In the genomic region with DNA sequence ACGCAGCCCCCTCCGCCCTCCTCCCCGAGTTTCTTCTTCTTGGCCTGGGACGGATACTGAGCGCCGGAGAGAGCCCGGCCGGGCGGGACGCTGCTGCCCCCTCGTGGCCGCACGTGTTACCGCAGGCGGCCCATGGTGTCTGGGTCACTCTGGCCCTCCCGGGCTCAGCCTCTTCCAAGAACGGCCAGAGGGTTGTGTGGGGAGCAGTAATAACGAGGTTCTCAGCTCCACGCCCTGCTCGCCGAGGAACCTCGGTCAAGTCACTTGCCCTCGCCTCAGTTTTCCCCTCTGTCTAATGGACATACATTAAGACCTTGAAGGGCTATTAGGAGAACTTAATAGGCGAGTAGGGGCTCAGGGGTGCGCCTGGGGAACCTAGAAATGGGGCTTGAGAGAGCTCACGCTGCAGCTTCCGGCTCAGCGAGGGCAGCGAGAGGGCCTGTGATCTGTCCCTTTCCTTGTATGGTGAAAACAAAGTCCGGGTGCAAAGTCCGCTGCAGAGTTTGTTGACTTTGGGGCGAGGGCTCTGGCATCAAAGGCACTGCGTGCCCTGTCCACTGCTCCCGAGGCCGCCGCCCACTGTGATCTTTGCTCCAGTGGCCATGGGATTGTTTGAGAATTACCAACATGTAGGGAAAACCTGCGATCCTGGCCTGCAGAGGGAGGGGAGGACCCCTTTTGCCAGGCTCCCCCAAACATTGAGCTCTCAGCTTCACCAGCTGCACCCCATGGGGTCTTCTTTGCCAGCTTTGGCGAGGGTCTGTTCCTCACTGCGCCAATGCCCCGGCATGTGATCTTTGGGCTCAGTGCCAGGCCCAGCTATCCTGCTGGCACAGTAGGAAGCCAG, we compare ENCODE assay signal across 8 cellular contexts. TPM values are rescaled to one million over a fixed set of nuclear protein-coding genes. Genes with fewer than 3 reads are reported as not detected.
A peak's percentile ranks its signal among the peaks of the same experiment; 100 is the strongest.
DNase-seq lines count a peak whose midpoint lies in the region; ATAC-seq and TF ChIP-seq lines count a peak whose summit lies in the region.

No MANE protein-coding gene starts in this region.

- peak; percentile 56 to 74 (median 63) for DNase-seq in CD8-positive, alpha-beta memory T cell
- DNase-seq in H9 (peak; percentile 85), NCI-H526 treated with DMSO at 0.1 percent for 48 hours (lab: John Stamatoyannopoulos, UW) (peak; percentile 36), medulla oblongata (ENCODE audit: extremely low spot score) (peak; percentile 76)
- peak; percentile 53 to 58 for DNase-seq in activated CD4-positive, alpha-beta T cell treated with anti-CD3 and anti-CD28 coated beads, Interleukin-2, amount 50 U/mL, for 4 hours
- peak; percentile 35 for DNase-seq in stimulated activated CD8-positive, alpha-beta memory T cell treated with anti-CD3 and anti-CD28 coated beads, Interleukin-12 subunit alpha, Interleukin-12 subunit beta, amount 100 ng/mL, for 24 hours (ENCODE audit: extremely low read depth)

- no peaks in the 10 kb centered on the region for H3K36me3 ChIP-seq in CD8-positive, alpha-beta memory T cell (ENCODE audit: insufficient read depth, low read length)
- H3K36me3 ChIP-seq in duodenal mucosa (ENCODE audit: control insufficient read depth in 1 of 2, insufficient read depth in 2 of 2, low read length in 2 of 2) = no peaks in the 10 kb centered on the region

- H3K9me3 ChIP-seq in CD8-positive, alpha-beta memory T cell (ENCODE audit: low read length) = no peaks in the 10 kb centered on the region
- H3K9me3 ChIP-seq in H9 (ENCODE audit: control insufficient read depth, low read depth, low read length) (no peaks in the 10 kb centered on the region), duodenal mucosa (ENCODE audit: control insufficient read depth in 1 of 2, low read length in 2 of 2) (no peaks in the 10 kb centered on the region)

- no peak overlapping the region for H4K91ac ChIP-seq in H9 (ENCODE audit: insufficient read length, low read depth, low read length)

- WGBS in H9 (ENCODE audit: extremely low coverage, insufficient read length, low lambda C conversion rate) = no CpG with 5 or more reads among the region's 40 CpGs

- no peak overlapping the region for H2AFZ ChIP-seq in H9 (ENCODE audit: low read length)

- no peak overlapping the region for H2BK15ac ChIP-seq in H9 (ENCODE audit: low read depth, low read length)

- no peaks in the 10 kb centered on the region for H3K27me3 Mint-ChIP-seq in CD8-positive, alpha-beta memory T cell
- H3K27me3 Mint-ChIP-seq in H9 (ENCODE audit: low read depth) = peaks cover 2% of the 10 kb centered on the region

- H3K4ac ChIP-seq in H9 (ENCODE audit: low read depth, low read length) = no peak overlapping the region; the same call in 1 of the 2 replicates

- TF ChIP-seq CTCF in H9 (conservative IDR thresholded peaks at IDR 0.05) = peak; percentile 96

- no peak overlapping the region for H2BK12ac ChIP-seq in H9 (ENCODE audit: insufficient read length, low read depth, low read length)

- H3K27ac Mint-ChIP-seq in CD8-positive, alpha-beta memory T cell = no peak overlapping the region
- no peak overlapping the region; a peak in 1 of 7 replicates for H3K27ac Mint-ChIP-seq in H9

- H3K4me1 ChIP-seq in CD8-positive, alpha-beta memory T cell (ENCODE audit: insufficient read depth, low read length) = no peaks in the 10 kb centered on the region
- H3K4me1 ChIP-seq in H9 (ENCODE audit: insufficient read depth, low read length) (no peaks in the 10 kb centered on the region; the same call in 1 of the 2 replicates), duodenal mucosa (ENCODE audit: control insufficient read depth in 1 of 2, insufficient read depth in 2 of 2, low read length in 2 of 2) (peaks cover 34 to 37% of the 10 kb centered on the region in 2 donors)

- no peak for ATAC-seq in HG02981 (IDR thresholded peaks at IDR 0.05; ENCODE audit: unreplicated experiment)

- H2BK20ac ChIP-seq in H9 (ENCODE audit: low read depth, low read length, poor library complexity, severe bottlenecking) = no peak overlapping the region

- no peak overlapping the region for H3K9ac ChIP-seq in H9 (ENCODE audit: extremely low read depth, insufficient read length, low read length)
- H3K9ac ChIP-seq in duodenal mucosa (ENCODE audit: low read depth in 1 of 2, low read length in 2 of 2) = peak overlapping the region; percentile 52 to 63

- no peak overlapping the region for H3K4me3 Mint-ChIP-seq in CD8-positive, alpha-beta memory T cell
- no peak overlapping the region for H3K4me3 Mint-ChIP-seq in H9

- no peaks in the 10 kb centered on the region for H3K36me3 Mint-ChIP-seq in CD8-positive, alpha-beta memory T cell
- H3K36me3 Mint-ChIP-seq in H9 (ENCODE audit: insufficient read depth in 1 of 3, low read depth in 3 of 3) = peaks cover 0 to under 1% (median under 1%) of the 10 kb centered on the region in 3 experiments; a peak in 2 of 7 replicates

- no peak overlapping the region for H3K18ac ChIP-seq in H9 (ENCODE audit: insufficient read length, low read depth, low read length)

- no peak overlapping the region for H3K14ac ChIP-seq in H9 (ENCODE audit: insufficient read depth, low read length)

- H3T11ph ChIP-seq in H9 (ENCODE audit: low read length) = no peak overlapping the region

- no peaks in the 10 kb centered on the region for H4K20me1 ChIP-seq in H9 (ENCODE audit: control insufficient read depth, insufficient read depth, insufficient read length)

- no peak overlapping the region for H4K8ac ChIP-seq in H9 (replicated peaks; ENCODE audit: insufficient read length, low read depth, low read length)

- no peak overlapping the region for H3K27ac ChIP-seq in CD8-positive, alpha-beta memory T cell (ENCODE audit: low read depth, low read length)
- H3K27ac ChIP-seq in H9 (ENCODE audit: insufficient read length, low read depth, low read length) = no peak overlapping the region
- peak overlapping the region; percentile 79 for H3K27ac ChIP-seq in duodenal mucosa (ENCODE audit: low read depth, low read length)

- H2BK5ac ChIP-seq in H9 (ENCODE audit: insufficient read length, low read length) = no peak overlapping the region

- no peak overlapping the region for H3K4me3 ChIP-seq in CD8-positive, alpha-beta memory T cell (ENCODE audit: low read length)
- peak overlapping the region; percentile 31 to 38 for H3K4me3 ChIP-seq in duodenal mucosa (ENCODE audit: low read depth in 1 of 2, low read length in 2 of 2)

- CTCF ChIA-PET in CD8-positive, alpha-beta memory T cell (lab: Charles Lee) = interaction anchor here (0.7 to 9.9 kb wide), 16 partner anchors 8 to 53 kb away, joined by 3 to 201 read pairs (median 6); a partner anchor contains a TSS

- H2AK5ac ChIP-seq in H9 (ENCODE audit: insufficient read length, low read length) = no peak overlapping the region

- H3K23me2 ChIP-seq in H9 (ENCODE audit: insufficient read length, low read depth, low read length, poor library complexity, severe bottlenecking) = no peaks in the 10 kb centered on the region

- H3K56ac ChIP-seq in H9 (ENCODE audit: insufficient read length, low read depth, low read length) = no peak overlapping the region

- no peak overlapping the region for H3K23ac ChIP-seq in H9 (ENCODE audit: insufficient read length, low read depth, low read length)

- no peak overlapping the region for H4K5ac ChIP-seq in H9 (ENCODE audit: insufficient read length, low read depth, low read length)

- H3K4me1 Mint-ChIP-seq in CD8-positive, alpha-beta memory T cell = peaks cover 0 to 4% (median 0%) of the 10 kb centered on the region in 3 donors
- peaks cover 0 to 2% of the 10 kb centered on the region in 2 experiments; a peak in 1 of 4 replicates for H3K4me1 Mint-ChIP-seq in H9

- POLR2A ChIA-PET in CD8-positive, alpha-beta memory T cell (lab: Charles Lee) = no interaction called here

- no peak overlapping the region for H2BK120ac ChIP-seq in H9 (ENCODE audit: low read depth, low read length, poor library complexity, severe bottlenecking)

- H3K4me2 ChIP-seq in H9 (ENCODE audit: insufficient read depth, insufficient read length, low read length) = no peak overlapping the region

- H3K79me2 ChIP-seq in H9 (ENCODE audit: insufficient read depth, low read length) = no peaks in the 10 kb centered on the region

- no peaks in the 10 kb centered on the region for H3K9me3 Mint-ChIP-seq in CD8-positive, alpha-beta memory T cell
- H3K9me3 Mint-ChIP-seq in H9 = peaks cover under 1% of the 10 kb centered on the region in 2 experiments; a peak in 3 of 5 replicates

- no peaks in the 10 kb centered on the region for H3K27me3 ChIP-seq in CD8-positive, alpha-beta memory T cell (ENCODE audit: insufficient read depth, low read length, poor library complexity, severe bottlenecking)
- no peaks in the 10 kb centered on the region for H3K27me3 ChIP-seq in H9 (ENCODE audit: insufficient read depth, low read length)
- no peaks in the 10 kb centered on the region for H3K27me3 ChIP-seq in duodenal mucosa (ENCODE audit: control insufficient read depth in 1 of 2, insufficient read depth in 2 of 2, low read length in 2 of 2)

- no peaks in the 10 kb centered on the region for H3K79me1 ChIP-seq in H9 (ENCODE audit: insufficient read depth, low read depth, low read length, poor library complexity, severe bottlenecking)

RNA-seq across cellular contexts. Expression of a gene that starts 14.4 kb away (rescaled TPM):
- total RNA-seq in CD8-positive, alpha-beta memory T cell = 1 to 10 TPM; 7.5 to 9.9 TPM
- 0.68 TPM for polyA plus RNA-seq in CD8-positive, alpha-beta memory T cell
- total RNA-seq in H9 (2021) = 38.4 and 41.3 TPM in 2 replicates

RNA-seq across cellular contexts. Expression of a gene that starts 26.3 kb away (rescaled TPM):
- total RNA-seq in CD8-positive, alpha-beta memory T cell = 10 to 100 TPM; 46.9 to 49.8 TPM
- 15.7 TPM for polyA plus RNA-seq in CD8-positive, alpha-beta memory T cell
- 46.8 and 50.5 TPM in 2 replicates for total RNA-seq in H9 (2021)

Comparison
In these comparisons a context has a peak if more than half of its experiments do, and no peak if none do; other contexts are left out.
1. DNase-seq: peak in every context shown above with its lines; median percentile 85 in H9; 76 in medulla oblongata; 63 in CD8-positive, alpha-beta memory T cell; 56 in activated CD4-positive, alpha-beta T cell treated with anti-CD3 and anti-CD28 coated beads, Interleukin-2, amount 50 U/mL, for 4 hours; 36 in NCI-H526 treated with DMSO at 0.1 percent for 48 hours; 35 in stimulated activated CD8-positive, alpha-beta memory T cell treated with anti-CD3 and anti-CD28 coated beads, Interleukin-12 subunit alpha, Interleukin-12 subunit beta, amount 100 ng/mL, for 24 hours.